In genomic region chr10:73307203-73307800, GRCh38 we compare ENCODE assay signal across 20 cellular contexts.
"Had no signal": no experiment of that assay in that cellular context is flagged by ENCODE, and none has a peak within 500 bp of the region (broad histone marks: within the 10 kb centered on the region; RNA-seq: fewer than 3 reads in every experiment).

No MANE protein-coding gene starts in this region.

- H3K36me3 ChIP-seq: colonic mucosa, esophagus muscularis mucosa, gastroesophageal sphincter, left lung, lower lobe of right lung had no signal

- H3K4me1 Mint-ChIP-seq: mesothelial cell of epicardium; naive B cell; naive thymus-derived CD8-positive, alpha-beta T cell had no signal

- H3K79me2 ChIP-seq: hepatocyte had no signal

- H3K4me1 ChIP-seq: colonic mucosa, esophagus muscularis mucosa, foreskin keratinocyte, gastroesophageal sphincter, heart left ventricle, left lung, lower lobe of right lung had no signal

- H3K4me2 ChIP-seq: hepatocyte had no signal

- H3K27ac ChIP-seq: colonic mucosa, esophagus muscularis mucosa, foreskin keratinocyte, gastroesophageal sphincter, heart left ventricle, hepatocyte, left lung, lower lobe of right lung had no signal

- DNase-seq: colonic mucosa; cortex of kidney; effector CD8-positive, alpha-beta T cell; effector memory CD8-positive, alpha-beta T cell; foreskin keratinocyte; heart left ventricle; hypothalamus; left cardiac atrium; left lung; left ventricle myocardium superior; lower lobe of right lung; mesenchymal stem cell; mucosa of descending colon; naive B cell; naive thymus-derived CD8-positive, alpha-beta T cell had no signal

- H3K27me3 ChIP-seq: colonic mucosa, esophagus muscularis mucosa, gastroesophageal sphincter, heart left ventricle, hepatocyte, left lung had no signal

- ATAC-seq: effector memory CD8-positive, alpha-beta T cell; foreskin keratinocyte; gastroesophageal sphincter; heart left ventricle; left cardiac atrium; left lung; left ventricle myocardium superior; lower lobe of right lung; mucosa of descending colon; naive thymus-derived CD8-positive, alpha-beta T cell had no signal

- H3K4me3 ChIP-seq: colonic mucosa, esophagus muscularis mucosa, gastroesophageal sphincter, heart left ventricle, hepatocyte, left lung, lower lobe of right lung, mucosa of descending colon had no signal

- H3K27me3 Mint-ChIP-seq: effector memory CD8-positive, alpha-beta T cell had no signal

- H2AFZ ChIP-seq: hepatocyte had no signal

- H3K27ac Mint-ChIP-seq: dendritic cell treated with granulocyte-macrophage colony-stimulating factor and Interleukin-4, amounts not matched to agents 40 ng/mL and 50 ng/mL, for 4 days; effector memory CD8-positive, alpha-beta T cell; mesothelial cell of epicardium; naive thymus-derived CD8-positive, alpha-beta T cell had no signal

- H3K4me3 Mint-ChIP-seq: dendritic cell treated with granulocyte-macrophage colony-stimulating factor and Interleukin-4, amounts not matched to agents 40 ng/mL and 50 ng/mL, for 4 days; effector memory CD8-positive, alpha-beta T cell; mesothelial cell of epicardium; naive thymus-derived CD8-positive, alpha-beta T cell had no signal

- H3K9me3 ChIP-seq: colonic mucosa had no signal
